1 cellular context compared by ENCODE assay signal in genomic region chr17:76737082-76737675, GRCh38.
A peak's percentile ranks its signal among the peaks of the same experiment; 100 is the strongest.
TF ChIP-seq lines count a peak whose summit lies in the region.

TSS of gene SRSF2 (minus strand) at chr17:76737331. CDS start at chr17:76737160, 171 bp downstream.

TF ChIP-seq in GM12878, 131 proteins besides CTCF, POLR2A, EP300 and RAD21 (continued from another document and continues in another):
- TF ChIP-seq PRDM15 (CRISPR knock-in tag; IDR thresholded peaks at IDR 0.05) (no peak), KDM1A (IDR thresholded peaks at IDR 0.05; ENCODE audit: borderline replicate concordance) (no peak), JUND (IDR thresholded peaks at IDR 0.05; ENCODE audit: low read depth, low read length) (no peak), WRNIP1 (IDR thresholded peaks at IDR 0.05; ENCODE audit: borderline replicate concordance, low read depth, low read length) (no peak), NKRF (conservative IDR thresholded peaks at IDR 0.05) (peak; percentile 96), PML (IDR thresholded peaks at IDR 0.05; ENCODE audit: low read length) (peak; percentile 99), ZNF207 (IDR thresholded peaks at IDR 0.05; ENCODE audit: borderline replicate concordance) (peak; percentile 98), USF1 (IDR thresholded peaks at IDR 0.05; ENCODE audit: borderline replicate concordance, extremely low read length, insufficient read depth, low read depth, low read length) (no peak), IKZF1 (conservative IDR thresholded peaks at IDR 0.05) (no peak), ATF7 (IDR thresholded peaks at IDR 0.05; ENCODE audit: low read depth) (no peak), CUX1 (IDR thresholded peaks at IDR 0.05; ENCODE audit: insufficient replicate concordance, low read depth, low read length) (no peak), ZNF687 (IDR thresholded peaks at IDR 0.05) (peak; percentile 93), RELB (IDR thresholded peaks at IDR 0.05; ENCODE audit: low read depth) (peak; percentile 72; the same call in 1 of the 2 replicates), MLLT1 (IDR thresholded peaks at IDR 0.05) (no peak; the same call in 1 of the 2 replicates), ZSCAN29 (IDR thresholded peaks at IDR 0.05) (no peak), STAT3 (IDR thresholded peaks at IDR 0.05; ENCODE audit: low read depth, low read length) (no peak), SMC3 (IDR thresholded peaks at IDR 0.05; ENCODE audit: borderline replicate concordance, low read length) (0 out of 2 replicates have a peak, but pooled peaks have one; percentile 7), ATF3 (IDR thresholded peaks at IDR 0.05; ENCODE audit: borderline replicate concordance, extremely low read depth, low read depth, low read length) (no peak), ZNF24 (IDR thresholded peaks at IDR 0.05) (peak; percentile 25; the same call in 1 of the 2 replicates), BHLHE40 (IDR thresholded peaks at IDR 0.05; ENCODE audit: borderline replicate concordance in 1 of 2, low read depth in 2 of 2, low read length in 1 of 2) (no peak), IKZF2 (IDR thresholded peaks at IDR 0.05) (no peak), USF2 (IDR thresholded peaks at IDR 0.05; ENCODE audit: borderline replicate concordance, low read depth, low read length) (no peak), PAX5 (IDR thresholded peaks at IDR 0.05; ENCODE audit: borderline replicate concordance, low read depth, low read length) (no peak; the same call in 1 of the 2 replicates), TCF7 (IDR thresholded peaks at IDR 0.05; ENCODE audit: borderline replicate concordance) (0 out of 2 replicates have a peak, but pooled peaks have one; percentile 10), EED (IDR thresholded peaks at IDR 0.05; ENCODE audit: low read depth) (no peak), ESRRA (IDR thresholded peaks at IDR 0.05; ENCODE audit: low read length) (0 out of 2 replicates have a peak, but pooled peaks have one; percentile 32), ZBTB33 (IDR thresholded peaks at IDR 0.05) (no peak), SREBF2 (IDR thresholded peaks at IDR 0.05; ENCODE audit: low read length) (peak; percentile 41), NBN (IDR thresholded peaks at IDR 0.05) (peak; percentile 85)
